24 cellular contexts compared by ENCODE assay signal in genomic region chr5:141298376-141298775, GRCh38. TPM values are rescaled to one million over a fixed set of nuclear protein-coding genes. Genes with fewer than 3 reads are reported as not detected.
"Had no signal": no experiment of that assay in that cellular context is flagged by ENCODE, and none has a peak within 500 bp of the region (broad histone marks: within the 10 kb centered on the region; RNA-seq: fewer than 3 reads in every experiment).

No MANE protein-coding gene starts in this region.

- H3K27ac Mint-ChIP-seq: activated CD8-positive, alpha-beta T cell treated with anti-CD3 and anti-CD28 coated beads for 36 hours; activated naive CD4-positive, alpha-beta T cell treated with anti-CD3 and anti-CD28 coated beads, Interleukin-2, amount 50 U/mL, for 24 hours; T-helper 17 cell had no signal

- H3K4me3 ChIP-seq: body of pancreas, MG63 had no signal

- H3K27me3 ChIP-seq: body of pancreas, MG63 had no signal

- H3K36me3 ChIP-seq: MG63 had no signal

- ATAC-seq: activated CD4-positive, CD25-positive, alpha-beta regulatory T cell treated with anti-CD3 and anti-CD28 coated beads, Interleukin-2, amount 50 U/mL, for 24 hours; activated CD8-positive, alpha-beta T cell treated with anti-CD3 and anti-CD28 coated beads for 36 hours; body of pancreas; PC-3; T-helper 17 cell had no signal

- DNase-seq: activated CD4-positive, alpha-beta T cell treated with anti-CD3 and anti-CD28 coated beads for 4 hours; activated CD8-positive, alpha-beta memory T cell treated with anti-CD3 and anti-CD28 coated beads, Interleukin-2, amount 50 U/mL, for 4 hours; activated CD8-positive, alpha-beta T cell treated with anti-CD3 and anti-CD28 coated beads for 36 hours; aorta; MG63; MV-4-11; NCI-H1105; NCI-H1436; NCI-H1694 treated with DMSO at 0.1 percent for 48 hours; NCI-H2029 treated with DMSO at 0.1 percent for 48 hours; NCI-H345; NCI-H510A; NCI-H526 treated with DMSO at 0.1 percent for 48 hours; NK-92 treated with Interleukin-12 subunit alpha and Interleukin-12 subunit beta, amount 100 ng/mL, for 24 hours; PC-3; SHP77; T-helper 17 cell; T-helper 9 cell had no signal

- H3K27me3 Mint-ChIP-seq: activated CD8-positive, alpha-beta T cell treated with anti-CD3 and anti-CD28 coated beads for 36 hours; activated naive CD4-positive, alpha-beta T cell treated with anti-CD3 and anti-CD28 coated beads, Interleukin-2, amount 50 U/mL, for 24 hours; central memory CD8-positive, alpha-beta T cell; T-helper 17 cell had no signal

- H3K4me3 Mint-ChIP-seq: activated CD8-positive, alpha-beta T cell treated with anti-CD3 and anti-CD28 coated beads for 36 hours; activated naive CD4-positive, alpha-beta T cell treated with anti-CD3 and anti-CD28 coated beads, Interleukin-2, amount 50 U/mL, for 24 hours; central memory CD8-positive, alpha-beta T cell; T-helper 17 cell had no signal

- H3K27ac ChIP-seq: body of pancreas had no signal

- H3K4me1 ChIP-seq: body of pancreas had no signal

- H3K4me1 Mint-ChIP-seq: activated naive CD4-positive, alpha-beta T cell treated with anti-CD3 and anti-CD28 coated beads, Interleukin-2, amount 50 U/mL, for 24 hours; T-helper 17 cell had no signal

RNA-seq across cellular contexts. Expression of gene SLC25A2, which starts 5.5 kb away (rescaled TPM):
- total RNA-seq: body of pancreas, bronchial epithelial cell had no signal
- polyA plus RNA-seq: aorta had no signal

RNA-seq across cellular contexts. Expression of gene PCDHGA1, which starts 31.9 kb away (rescaled TPM):
- total RNA-seq: T-helper 17 cell had no signal

RNA-seq across cellular contexts. Expression of gene PCDHGA2, which starts 40.2 kb away (rescaled TPM):
- total RNA-seq: activated CD8-positive, alpha-beta T cell treated with anti-CD3 and anti-CD28 coated beads for 36 hours; PC-3; T-helper 17 cell had no signal

RNA-seq across cellular contexts. Expression of gene PCDHGA3, which starts 45.3 kb away (rescaled TPM):
- total RNA-seq: activated CD8-positive, alpha-beta T cell treated with anti-CD3 and anti-CD28 coated beads for 36 hours; PC-3; SK-MEL-5 had no signal
